Comparison of ENCODE assay signal across 15 cellular contexts in the genomic region with DNA sequence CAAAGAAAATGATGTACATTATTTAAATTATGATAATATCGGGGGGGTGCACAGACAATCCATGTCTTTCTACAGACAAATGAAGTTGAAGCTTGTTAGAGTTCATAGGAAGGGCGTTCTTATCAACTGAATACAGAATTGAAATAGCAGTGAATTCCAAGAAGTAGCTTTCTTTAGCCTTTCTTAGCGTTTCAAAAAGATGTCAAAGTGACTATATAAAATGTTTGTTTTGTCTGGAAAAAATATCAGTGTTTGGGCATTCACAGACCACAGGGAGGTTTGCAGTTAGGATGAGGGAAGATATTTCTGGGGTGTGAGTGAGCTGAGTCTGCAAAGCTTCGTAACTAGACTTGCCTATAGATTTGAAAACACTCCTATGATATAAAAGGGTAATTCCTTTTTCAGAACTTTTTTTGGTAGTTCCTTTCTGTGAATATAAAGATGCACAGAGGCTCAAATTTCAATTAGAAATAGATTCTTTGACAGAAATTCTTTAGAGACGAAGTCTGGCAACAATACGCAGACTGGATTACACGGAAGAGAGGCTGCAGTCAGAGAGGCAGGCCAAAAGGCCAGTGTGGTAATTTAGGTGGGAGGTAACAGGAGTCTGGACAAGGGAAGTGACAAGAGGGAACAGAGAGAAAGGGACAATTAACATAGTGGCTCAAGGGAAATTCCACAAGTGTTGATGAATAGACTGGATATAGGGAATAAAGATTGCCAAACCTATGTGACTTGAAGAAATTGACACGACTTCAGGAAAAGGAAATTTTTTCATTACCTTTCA. TPM values are rescaled to one million over a fixed set of nuclear protein-coding genes. Genes with fewer than 3 reads are reported as not detected.
"Had no signal": no experiment of that assay in that cellular context is flagged by ENCODE, and none has a peak within 500 bp of the region (broad histone marks: within the 10 kb centered on the region; RNA-seq: fewer than 3 reads in every experiment).

No MANE protein-coding gene starts in this region.

- H3K27me3 ChIP-seq: pancreas had no signal

- H3K36me3 Mint-ChIP-seq: natural killer cell treated with Interleukin-12 subunit alpha and Interleukin-12 subunit beta and Interleukin-15 and Interleukin-18, amount 100 ng/mL, for 72 hours had no signal

- H3K27ac Mint-ChIP-seq: activated CD8-positive, alpha-beta T cell treated with anti-CD3 and anti-CD28 coated beads for 36 hours; activated naive CD4-positive, alpha-beta T cell treated with anti-CD3 and anti-CD28 coated beads for 36 hours; natural killer cell treated with Interleukin-12 subunit alpha and Interleukin-12 subunit beta and Interleukin-15 and Interleukin-18, amount 100 ng/mL, for 72 hours had no signal

- H3K4me3 Mint-ChIP-seq: activated CD8-positive, alpha-beta T cell treated with anti-CD3 and anti-CD28 coated beads for 36 hours; activated naive CD4-positive, alpha-beta T cell treated with anti-CD3 and anti-CD28 coated beads for 36 hours; natural killer cell treated with Interleukin-12 subunit alpha and Interleukin-12 subunit beta and Interleukin-15 and Interleukin-18, amount 100 ng/mL, for 72 hours had no signal

- H3K4me1 ChIP-seq: pancreas had no signal

- H3K9me3 ChIP-seq: lower lobe of right lung, pancreas had no signal

- H3K4me3 ChIP-seq: lower lobe of right lung, pancreas had no signal

- ATAC-seq: activated CD8-positive, alpha-beta T cell treated with anti-CD3 and anti-CD28 coated beads for 36 hours; natural killer cell treated with Interleukin-12 subunit alpha and Interleukin-12 subunit beta and Interleukin-15 and Interleukin-18, amount 100 ng/mL, for 72 hours; pancreas had no signal

- H3K27me3 Mint-ChIP-seq: activated CD8-positive, alpha-beta T cell treated with anti-CD3 and anti-CD28 coated beads for 36 hours; natural killer cell treated with Interleukin-12 subunit alpha and Interleukin-12 subunit beta and Interleukin-15 and Interleukin-18, amount 100 ng/mL, for 72 hours had no signal

- H3K36me3 ChIP-seq: lower lobe of right lung, pancreas had no signal

- H3K9me3 Mint-ChIP-seq: activated CD8-positive, alpha-beta T cell treated with anti-CD3 and anti-CD28 coated beads for 36 hours; activated naive CD4-positive, alpha-beta T cell treated with anti-CD3 and anti-CD28 coated beads for 36 hours; natural killer cell treated with Interleukin-12 subunit alpha and Interleukin-12 subunit beta and Interleukin-15 and Interleukin-18, amount 100 ng/mL, for 72 hours had no signal

- FAIRE-seq: pancreas had no signal

- H3K27ac ChIP-seq: lower lobe of right lung, pancreas had no signal

- DNase-seq: activated CD4-positive, alpha-beta T cell treated with anti-CD3 and anti-CD28 coated beads for 4 hours; activated CD8-positive, alpha-beta memory T cell treated with anti-CD3 and anti-CD28 coated beads, Interleukin-2, amount 50 U/mL, for 48 hours; activated CD8-positive, alpha-beta T cell treated with anti-CD3 and anti-CD28 coated beads for 36 hours; activated naive CD4-positive, alpha-beta T cell treated with anti-CD3 and anti-CD28 coated beads for 36 hours; central memory CD4-positive, alpha-beta T cell; erythroblast; hypothalamus; lower lobe of right lung; pancreas; stimulated activated CD4-positive, alpha-beta T cell treated with anti-CD3 and anti-CD28 coated beads, Interleukin-12 subunit alpha, Interleukin-12 subunit beta, amount 100 ng/mL, for 4 hours; stimulated activated naive CD4-positive, alpha-beta T cell; T-helper 9 cell had no signal

RNA-seq across cellular contexts. Expression of a gene that starts 55.6 kb away (rescaled TPM):
- total RNA-seq: activated CD8-positive, alpha-beta T cell treated with anti-CD3 and anti-CD28 coated beads for 36 hours; activated naive CD4-positive, alpha-beta T cell treated with anti-CD3 and anti-CD28 coated beads for 36 hours; mucosa of gallbladder; natural killer cell treated with Interleukin-12 subunit alpha and Interleukin-12 subunit beta and Interleukin-15 and Interleukin-18, amount 100 ng/mL, for 72 hours; pancreas; ureter had no signal
- polyA plus RNA-seq: pancreas had no signal
